In genomic region chr2:217875138-217875537, GRCh38 we compare ENCODE assay signal across 32 cellular contexts.
DNase-seq lines count a peak whose midpoint lies in the region; ATAC-seq and TF ChIP-seq lines count a peak whose summit lies in the region.
"Had no signal": no experiment of that assay in that cellular context is flagged by ENCODE, and none has a peak within 500 bp of the region (broad histone marks: within the 10 kb centered on the region; RNA-seq: fewer than 3 reads in every experiment).

No MANE protein-coding gene starts in this region.

- peak; percentile 35 for DNase-seq in AG10803 (ENCODE audit: low read depth)
- peak; percentile 92 for DNase-seq in MV-4-11 (lab: John Stamatoyannopoulos, UW)
- no peak for DNase-seq in esophagus squamous epithelium (lab: John Stamatoyannopoulos, UW)
- no peak for DNase-seq in gastrocnemius medialis
- DNase-seq in activated T-cell treated with anti-CD3 and anti-CD28 coated beads, Interleukin-2, amount 50 U/mL, for 4 hours = no peak
- DNase-seq in SK-N-SH = no peak
- DNase-seq in cerebellum (ENCODE audit: low spot score) = no peak
- DNase-seq: activated CD4-positive, alpha-beta T cell treated with anti-CD3 and anti-CD28 coated beads, Interleukin-2, amount 10 ng/mL, durations not matched to agents 24 days and 14 days; activated naive CD4-positive, alpha-beta T cell; activated T-cell treated with anti-CD3 and anti-CD28 coated beads, Interleukin-2, amount 50 U/mL, for 48 hours; brain microvascular endothelial cell; colonic mucosa; DMS53; effector memory CD4-positive, alpha-beta T cell; H7; hypothalamus; immature natural killer cell; NCI-H1417 treated with DMSO at 0.1 percent for 48 hours; NCI-H2081 treated with DMSO at 0.1 percent for 48 hours; NCI-H226; NCI-H748 treated with DMSO at 0.1 percent for 48 hours; RPMI8226; stimulated activated naive CD8-positive, alpha-beta T cell treated with anti-CD3 and anti-CD28 coated beads, Interleukin-15, Interleukin-2, amounts not matched to agents 100 U/mL and 50 U/mL, for 24 hours; T-helper 2 cell had no signal

- H3K27me3 Mint-ChIP-seq in activated T-cell treated with anti-CD3 and anti-CD28 coated beads, Interleukin-2, amount 50 U/mL, for 4 hours (ENCODE audit: low read depth) = no peaks in the 10 kb centered on the region

- no peaks in the 10 kb centered on the region for H3K36me3 Mint-ChIP-seq in activated T-cell treated with anti-CD3 and anti-CD28 coated beads, Interleukin-2, amount 50 U/mL, for 4 hours (ENCODE audit: insufficient read depth)
- H3K36me3 Mint-ChIP-seq: immature natural killer cell, memory B cell had no signal

- no peak overlapping the region for H3K4me3 ChIP-seq in AG10803 (ENCODE audit: low read length)
- H3K4me3 ChIP-seq in esophagus squamous epithelium = no peak overlapping the region
- no peak overlapping the region for H3K4me3 ChIP-seq in gastrocnemius medialis
- H3K4me3 ChIP-seq in SK-N-SH (ENCODE audit: low read depth in 2 of 2, low read length in 1 of 2) = no peak overlapping the region
- H3K4me3 ChIP-seq: A549, colonic mucosa, K562, SK-N-MC, tibial nerve had no signal

- no peaks in the 10 kb centered on the region for H3K4me1 Mint-ChIP-seq in activated T-cell treated with anti-CD3 and anti-CD28 coated beads, Interleukin-2, amount 50 U/mL, for 4 hours (ENCODE audit: low read depth)
- H3K4me1 Mint-ChIP-seq: activated CD4-positive, alpha-beta T cell treated with anti-CD3 and anti-CD28 coated beads, Interleukin-2, amount 10 ng/mL, durations not matched to agents 24 days and 14 days; immature natural killer cell had no signal

- H3K9me3 ChIP-seq in esophagus squamous epithelium = no peaks in the 10 kb centered on the region
- no peaks in the 10 kb centered on the region for H3K9me3 ChIP-seq in gastrocnemius medialis
- H3K9me3 ChIP-seq in SK-N-SH = no peaks in the 10 kb centered on the region
- H3K9me3 ChIP-seq: A549, colonic mucosa, tibial nerve had no signal

- POLR2A ChIA-PET in SK-N-SH (lab: Yijun Ruan, JAX) = no interaction called here

- no peak for ATAC-seq in gastrocnemius medialis
- ATAC-seq in HG02981 (IDR thresholded peaks at IDR 0.05; ENCODE audit: unreplicated experiment) = no peak
- no peak for ATAC-seq in activated T-cell treated with anti-CD3 and anti-CD28 coated beads, Interleukin-2, amount 50 U/mL, for 4 hours
- ATAC-seq: A549; K562; stimulated activated naive CD8-positive, alpha-beta T cell treated with anti-CD3 and anti-CD28 coated beads, Interleukin-15, Interleukin-2, amounts not matched to agents 100 U/mL and 50 U/mL, for 24 hours had no signal

- H3K27me3 ChIP-seq in esophagus squamous epithelium = no peaks in the 10 kb centered on the region
- H3K27me3 ChIP-seq in gastrocnemius medialis = no peaks in the 10 kb centered on the region
- no peaks in the 10 kb centered on the region for H3K27me3 ChIP-seq in SK-N-SH (ENCODE audit: insufficient read depth)
- H3K27me3 ChIP-seq: brain microvascular endothelial cell, colonic mucosa, tibial nerve had no signal

- in situ Hi-C loops in gastrocnemius medialis (cut with MboI; ENCODE audit: low sequenced_read_pairs in 4 of 4) = no loop called here

- intact Hi-C loops in esophagus squamous epithelium (cut with DNase I) (no loop called here), gastrocnemius medialis (cut with DNase I; ENCODE audit: low total_unique reads) (no loop called here)

- H2AFZ ChIP-seq in SK-N-SH (ENCODE audit: low read depth) = no peak overlapping the region

- no peaks in the 10 kb centered on the region for H3K9me3 Mint-ChIP-seq in activated T-cell treated with anti-CD3 and anti-CD28 coated beads, Interleukin-2, amount 50 U/mL, for 4 hours
- H3K9me3 Mint-ChIP-seq: activated CD4-positive, alpha-beta T cell treated with anti-CD3 and anti-CD28 coated beads, Interleukin-2, amount 10 ng/mL, durations not matched to agents 24 days and 14 days; immature natural killer cell; memory B cell had no signal

- peaks cover 46% of the 10 kb centered on the region for H4K20me1 ChIP-seq in SK-N-SH (ENCODE audit: insufficient read depth)

- no peak overlapping the region for H3K4me2 ChIP-seq in SK-N-SH
- H3K4me2 ChIP-seq: A549 had no signal

- no peak for TF ChIP-seq EP300 in SK-N-SH (IDR thresholded peaks at IDR 0.05; ENCODE audit: borderline replicate concordance in 1 of 2, low read depth in 1 of 2, low read length in 1 of 2)

- TF ChIP-seq RAD21 in SK-N-SH (IDR thresholded peaks at IDR 0.05; ENCODE audit: low read length) = no peak

- H3F3A ChIP-seq in SK-N-SH (replicated peaks; ENCODE audit: insufficient read depth) = no peaks in the 10 kb centered on the region

- no peak overlapping the region for H3K9ac ChIP-seq in SK-N-SH

- TF ChIP-seq CTCF in AG10803 (conservative IDR thresholded peaks at IDR 0.05; ENCODE audit: low read length) (no peak), esophagus squamous epithelium (IDR thresholded peaks at IDR 0.05) (no peak), gastrocnemius medialis (IDR thresholded peaks at IDR 0.05 in 4 of 5, conservative IDR thresholded peaks at IDR 0.05 in 1 of 5) (no peak), SK-N-SH (IDR thresholded peaks at IDR 0.05) (no peak)

- 86 to 100% methylated on average over 1 of the region's 1 CpG for WGBS in esophagus squamous epithelium, 2 donors
- WGBS in SK-N-SH (ENCODE audit: low lambda C conversion rate) = 100% methylated on average over 1 of the region's 1 CpG

- peaks cover 21% of the 10 kb centered on the region; the same call in 1 of the 2 replicates for H3K79me2 ChIP-seq in SK-N-SH (ENCODE audit: insufficient read depth)

- H3K4me1 ChIP-seq in esophagus squamous epithelium = peaks cover 0 to 69% (median 18%) of the 10 kb centered on the region in 3 donors
- peaks cover 13 to 20% of the 10 kb centered on the region in 2 donors for H3K4me1 ChIP-seq in gastrocnemius medialis
- peaks cover 0 to 21% of the 10 kb centered on the region in 2 experiments; a peak in 1 of 4 replicates for H3K4me1 ChIP-seq in SK-N-SH (ENCODE audit: control insufficient read depth in 1 of 2, insufficient read depth in 2 of 2, low read depth in 1 of 2, low read length in 1 of 2)
- H3K4me1 ChIP-seq: A549, colonic mucosa had no signal

- no peak overlapping the region for H3K4me3 Mint-ChIP-seq in activated T-cell treated with anti-CD3 and anti-CD28 coated beads, Interleukin-2, amount 50 U/mL, for 4 hours
- H3K4me3 Mint-ChIP-seq: activated CD4-positive, alpha-beta T cell treated with anti-CD3 and anti-CD28 coated beads, Interleukin-2, amount 10 ng/mL, durations not matched to agents 24 days and 14 days; B cell; immature natural killer cell; memory B cell had no signal

- H3K36me3 ChIP-seq in esophagus squamous epithelium (peaks cover 18 to 98% (median 20%) of the 10 kb centered on the region in 3 donors), gastrocnemius medialis (peaks cover 0 to 44% of the 10 kb centered on the region in 2 donors), SK-N-SH (replicated peaks in 1 of 2; ENCODE audit: control insufficient read depth in 1 of 2, insufficient read depth in 2 of 2, low read length in 1 of 2) (peaks cover 51 to 68% of the 10 kb centered on the region in 2 experiments)
- H3K36me3 ChIP-seq: colonic mucosa had no signal

- H3K27ac ChIP-seq in esophagus squamous epithelium = peak overlapping the region in 3 of 4 donors; percentile 19 to 69 (median 33)
- peak overlapping the region in 3 of 4 donors; percentile 5 to 41 (median 34) for H3K27ac ChIP-seq in gastrocnemius medialis
- peak overlapping the region in 1 of 2 experiments; percentile 11; a peak in 1 of 4 replicates for H3K27ac ChIP-seq in SK-N-SH (ENCODE audit: low read depth in 2 of 2, low read length in 1 of 2)
- H3K27ac ChIP-seq: A549, brain microvascular endothelial cell, colonic mucosa, SK-N-MC, VCaP had no signal

- CTCF ChIA-PET in SK-N-SH (lab: Yijun Ruan, JAX) = interaction anchor here (1.0 to 3.2 kb wide), 5 partner anchors 12 to 89 kb away, joined by 3 to 23 read pairs (median 4); no protein-coding TSS in a partner anchor

- H3K9me2 ChIP-seq in SK-N-SH = no peaks in the 10 kb centered on the region

- TF ChIP-seq POLR2A in esophagus squamous epithelium (IDR thresholded peaks at IDR 0.05) = no peak
- no peak for TF ChIP-seq POLR2A in gastrocnemius medialis (IDR thresholded peaks at IDR 0.05)

TF ChIP-seq in SK-N-SH, 30 proteins besides CTCF, POLR2A, EP300 and RAD21:
- TF ChIP-seq GATA2 (CRISPR knock-in tag; IDR thresholded peaks at IDR 0.05) (no peak), RXRA (IDR thresholded peaks at IDR 0.05; ENCODE audit: borderline replicate concordance, low read depth) (no peak), POLR2AphosphoS5 (IDR thresholded peaks at IDR 0.05; ENCODE audit: low read depth, low read length) (no peak), PBX3 (IDR thresholded peaks at IDR 0.05) (no peak), MAX (IDR thresholded peaks at IDR 0.05; ENCODE audit: low read depth) (no peak), NRF1 (IDR thresholded peaks at IDR 0.05; ENCODE audit: low read depth, low read length) (no peak), SMC3 (IDR thresholded peaks at IDR 0.05; ENCODE audit: low read depth, low read length) (no peak), RFX5 (IDR thresholded peaks at IDR 0.05; ENCODE audit: low read length) (no peak), RCOR1 (IDR thresholded peaks at IDR 0.05; ENCODE audit: low read length) (no peak), NFIC (IDR thresholded peaks at IDR 0.05; ENCODE audit: borderline replicate concordance) (no peak)

Comparison
In these comparisons a context has a peak if more than half of its experiments do, and no peak if none do; other contexts are left out.
1. DNase-seq: peak in AG10803 (single experiment) and MV-4-11 (single experiment); none in esophagus squamous epithelium (single experiment), gastrocnemius medialis (0 of 2), activated T-cell treated with anti-CD3 and anti-CD28 coated beads, Interleukin-2, amount 50 U/mL, for 4 hours (single experiment), SK-N-SH (single experiment) and cerebellum (single experiment).